In genomic region chr20:60040471-60041162, GRCh38 we compare ENCODE assay signal across 1 cellular context.
TF ChIP-seq lines count a peak whose summit lies in the region.

No MANE protein-coding gene starts in this region.

TF ChIP-seq in IMR-90, 13 proteins besides CTCF, POLR2A, EP300 and RAD21:
- TF ChIP-seq SMC3 (IDR thresholded peaks at IDR 0.05; ENCODE audit: low read depth, low read length): no peak
- no peak for TF ChIP-seq BHLHE40 (IDR thresholded peaks at IDR 0.05; ENCODE audit: low read depth, low read length)
- no peak for TF ChIP-seq USF2 (IDR thresholded peaks at IDR 0.05; ENCODE audit: low read depth, low read length)
- no peak for TF ChIP-seq FOS (IDR thresholded peaks at IDR 0.05; ENCODE audit: low read depth, low read length)
- no peak for TF ChIP-seq ELK1 (IDR thresholded peaks at IDR 0.05; ENCODE audit: borderline replicate concordance, low read depth, low read length)
- no peak for TF ChIP-seq MAZ (IDR thresholded peaks at IDR 0.05; ENCODE audit: borderline replicate concordance, low read depth, low read length)
- no peak for TF ChIP-seq MAFK (IDR thresholded peaks at IDR 0.05; ENCODE audit: low read depth, low read length)
- no peak for TF ChIP-seq RCOR1 (IDR thresholded peaks at IDR 0.05; ENCODE audit: insufficient replicate concordance, low read length)
- no peak for TF ChIP-seq MXI1 (IDR thresholded peaks at IDR 0.05; ENCODE audit: borderline replicate concordance, low read depth, low read length)
- no peak for TF ChIP-seq CHD1 (IDR thresholded peaks at IDR 0.05; ENCODE audit: low read depth, low read length)
- no peak for TF ChIP-seq CEBPB (IDR thresholded peaks at IDR 0.05; ENCODE audit: low read depth, low read length)
- no peak for TF ChIP-seq NFE2L2 (IDR thresholded peaks at IDR 0.05; ENCODE audit: low read depth, low read length)
- TF ChIP-seq RFX5 (IDR thresholded peaks at IDR 0.05; ENCODE audit: low read depth, low read length): no peak
TF ChIP-seq in IMR-90: peak in this region for 0.
